17 cellular contexts compared by ENCODE assay signal in the genomic region with DNA sequence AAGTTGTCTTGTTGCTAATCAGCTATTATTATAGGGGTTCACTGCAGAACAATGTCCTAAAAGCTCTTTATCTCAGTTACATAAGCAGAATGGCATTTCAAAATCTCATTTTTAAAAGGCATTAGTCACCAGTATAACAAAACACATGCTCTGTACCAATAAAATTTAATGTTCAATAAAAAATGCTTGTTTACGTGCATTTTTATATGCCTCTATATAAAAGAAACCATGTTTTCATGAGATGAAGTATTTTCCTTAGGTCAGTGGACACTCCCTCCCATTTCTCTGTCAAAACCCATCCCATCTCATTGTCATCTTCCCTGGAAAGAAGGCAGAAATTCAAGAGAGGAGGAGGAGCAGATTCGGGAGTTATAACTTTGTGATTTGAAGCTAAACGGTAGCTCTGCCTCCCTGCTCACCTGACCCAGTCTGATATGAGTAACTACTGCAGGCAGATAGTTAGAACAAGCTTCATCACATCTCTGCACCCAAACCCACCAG.
DNase-seq lines count a peak whose midpoint lies in the region; ATAC-seq and TF ChIP-seq lines count a peak whose summit lies in the region.
"Had no signal": no experiment of that assay in that cellular context is flagged by ENCODE, and none has a peak within 500 bp of the region (broad histone marks: within the 10 kb centered on the region; RNA-seq: fewer than 3 reads in every experiment).

No MANE protein-coding gene starts in this region.

- H3K9me3 Mint-ChIP-seq in osteocyte (ENCODE audit: unreplicated experiment): no peaks in the 10 kb centered on the region
- H3K9me3 Mint-ChIP-seq: activated naive CD8-positive, alpha-beta T cell treated with anti-CD3 and anti-CD28 coated beads, Interleukin-2, amount 10 ng/mL, durations not matched to agents 7 days and 5 days; CD14-positive monocyte; T-cell had no signal

- ATAC-seq in HG03196 (IDR thresholded peaks at IDR 0.05; ENCODE audit: unreplicated experiment) (no peak), HG03342 (IDR thresholded peaks at IDR 0.05; ENCODE audit: unreplicated experiment) (no peak)
- ATAC-seq: T-cell had no signal

- no peaks in the 10 kb centered on the region for H3K27me3 Mint-ChIP-seq in osteocyte (ENCODE audit: unreplicated experiment)

- peak overlapping the region; percentile 97 for H3K27ac Mint-ChIP-seq in osteocyte (ENCODE audit: unreplicated experiment)
- H3K27ac Mint-ChIP-seq: activated naive CD8-positive, alpha-beta T cell treated with anti-CD3 and anti-CD28 coated beads, Interleukin-2, amount 10 ng/mL, durations not matched to agents 7 days and 5 days; T-cell had no signal

- no peak overlapping the region for H3K4me3 ChIP-seq in choroid plexus epithelial cell (ENCODE audit: low read depth, low read length)
- H3K4me3 ChIP-seq: dorsolateral prefrontal cortex had no signal

- H3K4me1 Mint-ChIP-seq in osteocyte (ENCODE audit: unreplicated experiment): peaks cover 60% of the 10 kb centered on the region
- H3K4me1 Mint-ChIP-seq: activated naive CD8-positive, alpha-beta T cell treated with anti-CD3 and anti-CD28 coated beads, Interleukin-2, amount 10 ng/mL, durations not matched to agents 7 days and 5 days; T-cell had no signal

- TF ChIP-seq CTCF in choroid plexus epithelial cell (conservative IDR thresholded peaks at IDR 0.05; ENCODE audit: low read depth, low read length) (no peak), osteocyte (IDR thresholded peaks at IDR 0.05) (no peak)

- DNase-seq in GM04503 (ENCODE audit: low read depth): peak; percentile 55
- DNase-seq in NCI-H2227 treated with DMSO at 0.1 percent for 48 hours (lab: John Stamatoyannopoulos, UW): peak; percentile 37
- peak; percentile 63 for DNase-seq in choroid plexus epithelial cell (ENCODE audit: low read depth)
- no peak for DNase-seq in osteocyte (ENCODE audit: extremely low spot score, unreplicated experiment)
- no peak for DNase-seq in NCI-H1694 treated with DMSO at 0.1 percent for 48 hours (lab: John Stamatoyannopoulos, UW)
- no peak for DNase-seq in activated naive CD4-positive, alpha-beta T cell (lab: John Stamatoyannopoulos, UW)
- DNase-seq: activated CD4-positive, alpha-beta T cell treated with anti-CD3 and anti-CD28 coated beads for 1 hour; activated naive CD8-positive, alpha-beta T cell treated with anti-CD3 and anti-CD28 coated beads, Interleukin-2, amount 10 ng/mL, durations not matched to agents 7 days and 5 days; dorsolateral prefrontal cortex; kidney; naive B cell; retina; stimulated activated naive CD4-positive, alpha-beta T cell; T-cell had no signal

- H3K36me3 Mint-ChIP-seq in osteocyte (ENCODE audit: unreplicated experiment): no peaks in the 10 kb centered on the region
- H3K36me3 Mint-ChIP-seq: activated naive CD8-positive, alpha-beta T cell treated with anti-CD3 and anti-CD28 coated beads, Interleukin-2, amount 10 ng/mL, durations not matched to agents 7 days and 5 days; CD14-positive monocyte; naive B cell; T-cell had no signal

- no peak overlapping the region for H3K4me3 Mint-ChIP-seq in osteocyte (ENCODE audit: unreplicated experiment)
- H3K4me3 Mint-ChIP-seq: activated naive CD8-positive, alpha-beta T cell treated with anti-CD3 and anti-CD28 coated beads, Interleukin-2, amount 10 ng/mL, durations not matched to agents 7 days and 5 days; CD14-positive monocyte; T-cell had no signal

Comparison
In these comparisons a context has a peak if more than half of its experiments do, and no peak if none do; other contexts are left out.
1. DNase-seq: peak in GM04503 (single experiment), NCI-H2227 treated with DMSO at 0.1 percent for 48 hours (single experiment) and choroid plexus epithelial cell (single experiment); none in osteocyte (single experiment), NCI-H1694 treated with DMSO at 0.1 percent for 48 hours (single experiment) and activated naive CD4-positive, alpha-beta T cell (0 of 4).